ENCODE assay signal across 8 cellular contexts in the genomic region with DNA sequence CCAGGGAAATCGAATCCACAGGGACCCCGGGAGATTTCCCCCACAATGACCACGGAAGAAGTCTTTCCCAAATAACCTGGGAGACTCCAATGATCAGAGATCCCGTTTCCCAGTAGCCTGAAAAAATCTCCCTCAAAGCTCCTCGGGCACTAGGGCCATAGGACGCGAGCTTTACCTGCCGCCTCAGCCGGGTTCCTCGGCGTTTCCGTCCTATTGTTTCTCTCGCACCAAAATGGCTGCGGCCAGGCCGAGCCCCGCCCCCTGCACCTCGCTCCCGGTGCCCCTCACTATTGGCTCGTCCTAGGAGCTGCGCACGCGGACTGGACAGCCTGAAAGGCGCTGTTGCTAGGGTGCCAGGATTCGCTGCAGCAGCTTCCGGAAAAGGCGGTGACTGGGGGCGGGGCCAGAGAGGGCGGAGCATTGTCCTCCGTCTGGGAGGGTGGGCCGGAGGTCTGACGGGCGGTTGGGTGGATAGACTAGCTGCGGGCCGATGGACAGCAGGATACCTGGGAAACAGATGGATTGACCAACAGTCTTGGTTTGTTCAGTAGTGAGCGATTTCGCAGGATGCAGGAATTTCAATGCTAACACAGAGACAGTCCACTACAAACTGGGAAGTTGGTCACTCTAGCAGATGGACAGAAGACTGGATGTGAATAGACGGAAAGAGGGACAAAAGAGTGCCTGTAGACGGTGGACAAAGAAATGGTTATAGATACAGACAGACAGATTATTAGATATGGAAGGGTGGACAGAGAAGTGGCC. TPM values are rescaled to one million over a fixed set of nuclear protein-coding genes. Genes with fewer than 3 reads are reported as not detected.
DNase-seq lines count a peak whose midpoint lies in the region; TF ChIP-seq lines count a peak whose summit lies in the region.

A gene with protein sequence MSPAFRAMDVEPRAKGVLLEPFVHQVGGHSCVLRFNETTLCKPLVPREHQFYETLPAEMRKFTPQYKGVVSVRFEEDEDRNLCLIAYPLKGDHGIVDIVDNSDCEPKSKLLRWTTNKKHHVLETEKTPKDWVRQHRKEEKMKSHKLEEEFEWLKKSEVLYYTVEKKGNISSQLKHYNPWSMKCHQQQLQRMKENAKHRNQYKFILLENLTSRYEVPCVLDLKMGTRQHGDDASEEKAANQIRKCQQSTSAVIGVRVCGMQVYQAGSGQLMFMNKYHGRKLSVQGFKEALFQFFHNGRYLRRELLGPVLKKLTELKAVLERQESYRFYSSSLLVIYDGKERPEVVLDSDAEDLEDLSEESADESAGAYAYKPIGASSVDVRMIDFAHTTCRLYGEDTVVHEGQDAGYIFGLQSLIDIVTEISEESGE (minus strand): TSS at position 240 of the 765 bp plus-strand sequence. CDS start 21,930 bp downstream, outside the sequence.

- H3K79me1 ChIP-seq in neuronal stem cell (ENCODE audit: low read depth, low read length), result peaks cover 3% of the 10 kb centered on the region

- peak within 1 kb of the TSS; percentile 83 to 93 for H3K4me3 ChIP-seq in neuronal stem cell (ENCODE audit: low read length in 2 of 2)

- CTCF ChIA-PET in HEK293T (lab: Yijun Ruan, JAX), result no interaction called here

- no CpG with 5 or more reads among the region's 38 CpGs for WGBS in neuronal stem cell (ENCODE audit: extremely low coverage in 2 of 2, insufficient read length in 2 of 2, insufficient replicate concordance in 1 of 2), 2 donors

- peak within 1 kb of the TSS; percentile 95 for H3K18ac ChIP-seq in neuronal stem cell (ENCODE audit: low read length)

- in situ Hi-C loops in SK-MEL-5 (cut with HindIII; ENCODE audit: low pct_unique_long_range_greater_than_20kb, low sequenced_read_pairs), result no loop called here

- H2BK120ac ChIP-seq in neuronal stem cell (ENCODE audit: low read depth, low read length), result peak within 1 kb of the TSS; percentile 62

- no peaks in the 10 kb centered on the region for H3K9me3 ChIP-seq in neuronal stem cell (replicated peaks in 1 of 2; ENCODE audit: control insufficient read depth in 2 of 2, insufficient read depth in 1 of 2, low read depth in 1 of 2, low read length in 2 of 2)

- peak within 1 kb of the TSS; percentile 21 for H3K23ac ChIP-seq in neuronal stem cell (ENCODE audit: low read depth, low read length, poor library complexity)

- no peak within 1 kb of the TSS for H2BK12ac ChIP-seq in neuronal stem cell (ENCODE audit: low read length)

- no peak within 1 kb of the TSS for H4K8ac ChIP-seq in neuronal stem cell (ENCODE audit: low read depth, low read length)

- H3K36me3 ChIP-seq in neuronal stem cell (replicated peaks in 1 of 2; ENCODE audit: control insufficient read depth in 2 of 2, insufficient read depth in 2 of 2, low read length in 2 of 2), result peaks cover 9 to 32% of the 10 kb centered on the region in 2 donors

- H3K4me1 ChIP-seq in neuronal stem cell (ENCODE audit: control insufficient read depth in 2 of 2, insufficient read depth in 1 of 2, low read depth in 1 of 2, low read length in 2 of 2), result peaks cover 8 to 9% of the 10 kb centered on the region in 2 donors

- H3K4me2 ChIP-seq in neuronal stem cell (ENCODE audit: insufficient read depth, low read length, poor library complexity, severe bottlenecking), result peak within 1 kb of the TSS; percentile 53

- H2AFZ ChIP-seq in neuronal stem cell (ENCODE audit: low read length), result peak within 1 kb of the TSS; percentile 70

- peaks cover 0 to 3% (median 0%) of the 10 kb centered on the region in 3 experiments for H3K27me3 ChIP-seq in neuronal stem cell (ENCODE audit: control insufficient read depth in 3 of 3, insufficient read depth in 3 of 3, low read depth in 1 of 3, low read length in 3 of 3)

- POLR2A ChIA-PET in HEK293T (lab: Yijun Ruan, JAX), result interaction anchor here (0.6 to 3.0 kb wide), 19 partner anchors 9 to 312 kb away, joined by 3 to 19 read pairs (median 3); a partner anchor contains a TSS

- H2BK15ac ChIP-seq in neuronal stem cell (ENCODE audit: low read length), result peak within 1 kb of the TSS; percentile 39

- peak within 1 kb of the TSS; percentile 91 for H2AK5ac ChIP-seq in neuronal stem cell (ENCODE audit: low read depth, low read length)

- H3K4ac ChIP-seq in neuronal stem cell (ENCODE audit: low read length), result peak within 1 kb of the TSS; percentile 38

- DNase-seq in GF-D8 (lab: John Stamatoyannopoulos, UW) (peak; percentile 92), HEK293T (ENCODE audit: extremely low spot score) (peak; percentile 99), MV-4-11 (lab: John Stamatoyannopoulos, UW) (peak; percentile 97), SK-MEL-5 (ENCODE audit: low read depth, low spot score) (peak; percentile 98), foreskin melanocyte (peak; percentile 93), neuronal stem cell (ENCODE audit: low spot score) (peak; percentile 96)
- DNase-seq in activated naive CD4-positive, alpha-beta T cell treated with Interleukin-2 at 50 U/mL for 16 hours, result peak; percentile 100

- H3K14ac ChIP-seq in neuronal stem cell (ENCODE audit: low read length), result no peak within 1 kb of the TSS

- H4K91ac ChIP-seq in neuronal stem cell (ENCODE audit: low read depth, low read length, poor library complexity), result peak within 1 kb of the TSS; percentile 47

- no peak for TF ChIP-seq CTCF in subcutaneous adipose tissue (IDR thresholded peaks at IDR 0.05; ENCODE audit: low read depth)

- peak within 1 kb of the TSS; percentile 91 for H3K27ac ChIP-seq in neuronal stem cell (replicated peaks; ENCODE audit: low read length)

- H3K9ac ChIP-seq in neuronal stem cell (ENCODE audit: low read depth, low read length, poor library complexity), result peak within 1 kb of the TSS; percentile 76

- no peak within 1 kb of the TSS for H2BK5ac ChIP-seq in neuronal stem cell (ENCODE audit: low read length)

TF ChIP-seq in HEK293T, 16 proteins besides CTCF, POLR2A, EP300 and RAD21:
- TF ChIP-seq LEF1 (IDR thresholded peaks at IDR 0.05; ENCODE audit: borderline replicate concordance) (no peak), ARNT (IDR thresholded peaks at IDR 0.05) (no peak), NFRKB (IDR thresholded peaks at IDR 0.05) (no peak), L3MBTL2 (conservative IDR thresholded peaks at IDR 0.05) (0 out of 2 replicates have a peak, but pooled peaks have one; percentile 15), HDGF (IDR thresholded peaks at IDR 0.05; ENCODE audit: borderline replicate concordance) (peak; percentile 82; the same call in 1 of the 2 replicates), SP1 (IDR thresholded peaks at IDR 0.05) (no peak), SUZ12 (IDR thresholded peaks at IDR 0.05) (no peak), CTBP1 (IDR thresholded peaks at IDR 0.05; ENCODE audit: borderline replicate concordance) (no peak), ELF4 (IDR thresholded peaks at IDR 0.05) (no peak; the same call in none of the 2 replicates), TARDBP (IDR thresholded peaks at IDR 0.05) (no peak), FOXA1 (IDR thresholded peaks at IDR 0.05) (no peak), FOXK2 (IDR thresholded peaks at IDR 0.05) (no peak), BHLHE40 (IDR thresholded peaks at IDR 0.05; ENCODE audit: borderline replicate concordance) (no peak)
- TF ChIP-seq, protein P1, sequence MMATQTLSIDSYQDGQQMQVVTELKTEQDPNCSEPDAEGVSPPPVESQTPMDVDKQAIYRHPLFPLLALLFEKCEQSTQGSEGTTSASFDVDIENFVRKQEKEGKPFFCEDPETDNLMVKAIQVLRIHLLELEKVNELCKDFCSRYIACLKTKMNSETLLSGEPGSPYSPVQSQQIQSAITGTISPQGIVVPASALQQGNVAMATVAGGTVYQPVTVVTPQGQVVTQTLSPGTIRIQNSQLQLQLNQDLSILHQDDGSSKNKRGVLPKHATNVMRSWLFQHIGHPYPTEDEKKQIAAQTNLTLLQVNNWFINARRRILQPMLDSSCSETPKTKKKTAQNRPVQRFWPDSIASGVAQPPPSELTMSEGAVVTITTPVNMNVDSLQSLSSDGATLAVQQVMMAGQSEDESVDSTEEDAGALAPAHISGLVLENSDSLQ (IDR thresholded peaks at IDR 0.05), result peak; percentile 53; the same call in 1 of the 2 replicates

RNA-seq across cellular contexts. Expression of the gene that starts here (rescaled TPM):
- total RNA-seq in SK-MEL-5 (2014; rRNA removed; shearing (Covaris generic)), result 53.7 and 55.7 TPM in 2 replicates
- polyA plus RNA-seq in SK-MEL-5 (2015; cell fraction: cytosol; rRNA removed), result 66.8 and 67.9 TPM in 2 replicates
- 271 and 316 TPM in 2 replicates for polyA plus RNA-seq in SK-MEL-5 (2015; cell fraction: nucleus; rRNA removed)
- 189 TPM for polyA plus RNA-seq in neuronal stem cell (2013, experiment 1 of 2)
- 187 TPM for polyA plus RNA-seq in neuronal stem cell (2013, experiment 2 of 2)
- total RNA-seq in subcutaneous adipose tissue, result 100 to 1,000 TPM in 2 of 4 donors, 10 to 100 TPM in 2; 70.3 to 106 (median 90.1) TPM

Comparison
In these comparisons a context has a peak if more than half of its experiments do, and no peak if none do; other contexts are left out.
1. Peak in every context shown above with its lines: DNase-seq, H3K4me3 ChIP-seq and H3K27ac ChIP-seq.